1 cellular context compared by ENCODE assay signal in genomic region chr3:14822875-14823807, GRCh38.
TF ChIP-seq lines count a peak whose summit lies in the region.

No MANE protein-coding gene starts in this region.

TF ChIP-seq in H1, 55 proteins besides CTCF, POLR2A, EP300 and RAD21 (continued from another document):
- TF ChIP-seq CBX5 (IDR thresholded peaks at IDR 0.05; ENCODE audit: low read depth, low read length) (no peak), SP4 (IDR thresholded peaks at IDR 0.05; ENCODE audit: low read length) (no peak)
